Comparison of ENCODE assay signal across 26 cellular contexts in the genomic region with DNA sequence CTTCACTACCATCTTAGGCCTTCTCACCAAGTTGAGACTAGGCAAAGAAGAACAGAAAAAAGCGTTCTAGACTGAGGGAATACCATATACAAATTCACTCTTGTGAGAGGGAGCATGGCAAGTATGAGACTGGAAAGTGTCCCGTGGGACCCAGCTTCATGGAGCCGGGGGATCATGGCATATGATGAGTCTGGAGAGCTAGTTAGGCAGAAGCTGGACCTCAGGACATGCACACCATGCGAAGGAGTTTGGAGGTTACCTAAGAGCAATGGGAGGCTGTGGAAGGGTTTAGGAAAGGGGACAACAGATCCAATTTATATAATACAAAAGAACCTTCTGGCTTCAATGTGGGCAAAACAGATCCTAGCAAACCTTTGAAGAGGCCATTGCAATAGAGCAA.
"Had no signal": no experiment of that assay in that cellular context is flagged by ENCODE, and none has a peak within 500 bp of the region (broad histone marks: within the 10 kb centered on the region; RNA-seq: fewer than 3 reads in every experiment).

No MANE protein-coding gene starts in this region.

- H3K27me3 ChIP-seq: cardiac muscle cell, SJSA1 had no signal

- H3K9ac ChIP-seq: SK-N-SH had no signal

- DNase-seq: activated CD4-positive, alpha-beta T cell treated with anti-CD3 and anti-CD28 coated beads, Interleukin-2, amount 10 ng/mL, durations not matched to agents 24 days and 14 days; activated CD4-positive, alpha-beta T cell treated with anti-CD3 and anti-CD28 coated beads, Interleukin-2, amount 50 U/mL, for 4 hours; activated CD8-positive, alpha-beta T cell treated with anti-CD3 and anti-CD28 coated beads for 36 hours; activated effector memory CD4-positive, alpha-beta T cell treated with anti-CD3 and anti-CD28 coated beads, Interleukin-2, amount 50 U/mL, for 16 hours; activated naive CD4-positive, alpha-beta T cell; activated naive CD4-positive, alpha-beta T cell treated with anti-CD3 and anti-CD28 coated beads, Interleukin-2, amount 50 U/mL, for 16 hours; activated naive CD8-positive, alpha-beta T cell treated with anti-CD3 and anti-CD28 coated beads for 36 hours; activated T-cell treated with anti-CD3 and anti-CD28 coated beads, Interleukin-2, amount 50 U/mL, for 1 hour; activated T-cell treated with anti-CD3 and anti-CD28 coated beads, Interleukin-2, amount 50 U/mL, for 72 hours; amniotic stem cell; aorta; Karpas-422; NCI-H1105; NCI-H1417 treated with DMSO at 0.1 percent for 48 hours; NCI-H187 treated with DMSO at 0.1 percent for 48 hours; NCI-H2081; NCI-H345; NCI-H510A; NCI-H526; NCI-H748 treated with DMSO at 0.1 percent for 48 hours; SHP77 treated with DMSO at 0.1 percent for 48 hours; SK-N-SH had no signal

- H3K9me3 ChIP-seq: SJSA1, SK-N-SH had no signal

- H3K4me3 ChIP-seq: cardiac muscle cell, SJSA1 had no signal

- H3K4me2 ChIP-seq: SK-N-SH had no signal

- H3K36me3 ChIP-seq: cardiac muscle cell had no signal

- H3K27ac ChIP-seq: cardiac muscle cell, SJSA1 had no signal

- ATAC-seq: activated CD8-positive, alpha-beta T cell treated with anti-CD3 and anti-CD28 coated beads for 36 hours; activated T-cell treated with anti-CD3 and anti-CD28 coated beads, Interleukin-2, amount 50 U/mL, for 72 hours; activated T-helper 17 cell treated with anti-CD3 and anti-CD28 coated beads, Interleukin-2, amount 50 U/mL, for 72 hours; Panc1 had no signal
